Comparison of ENCODE assay signal across 25 cellular contexts in the genomic region with DNA sequence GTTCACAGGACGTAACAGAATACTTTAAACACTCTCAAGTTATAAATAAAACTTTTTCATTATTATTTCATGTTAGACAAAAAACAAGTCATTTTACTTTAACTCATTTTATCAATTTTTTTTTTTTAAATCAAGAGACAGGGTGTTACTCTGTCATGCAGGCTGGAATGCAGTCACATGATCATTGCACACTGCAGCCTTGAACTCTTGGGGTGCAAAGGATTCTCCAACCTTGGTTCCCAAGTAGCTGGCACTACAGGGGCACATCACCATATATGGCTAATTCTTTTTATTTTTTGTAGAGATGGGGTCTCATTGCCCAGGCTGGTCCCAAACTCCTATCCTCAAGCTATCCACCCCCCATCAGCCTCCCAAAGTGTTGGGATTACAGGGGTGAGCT. TPM values are rescaled to one million over a fixed set of nuclear protein-coding genes. Genes with fewer than 3 reads are reported as not detected.
DNase-seq lines count a peak whose midpoint lies in the region; ATAC-seq and TF ChIP-seq lines count a peak whose summit lies in the region.
"Had no signal": no experiment of that assay in that cellular context is flagged by ENCODE, and none has a peak within 500 bp of the region (broad histone marks: within the 10 kb centered on the region; RNA-seq: fewer than 3 reads in every experiment).

No MANE protein-coding gene starts in this region.

- H3K4me3 Mint-ChIP-seq in activated T-cell treated with anti-CD3 and anti-CD28 coated beads, Interleukin-2, amount 50 U/mL, for 24 hours = no peak overlapping the region
- no peak overlapping the region for H3K4me3 Mint-ChIP-seq in naive thymus-derived CD4-positive, alpha-beta T cell
- H3K4me3 Mint-ChIP-seq: CD8-positive, alpha-beta memory T cell had no signal

- no peak overlapping the region for H2BK15ac ChIP-seq in mesenchymal stem cell (ENCODE audit: low read depth, poor library complexity, severe bottlenecking)

- H3K27ac Mint-ChIP-seq in activated T-cell treated with anti-CD3 and anti-CD28 coated beads, Interleukin-2, amount 50 U/mL, for 24 hours = peak overlapping the region; percentile 37
- H3K27ac Mint-ChIP-seq in naive thymus-derived CD4-positive, alpha-beta T cell = peak overlapping the region in 8 of 9 donors; percentile 18 to 83 (median 38)

- H3K4me1 ChIP-seq in ascending aorta = peaks cover 0 to 22% of the 10 kb centered on the region in 2 donors
- peaks cover 19 to 23% of the 10 kb centered on the region in 2 donors for H3K4me1 ChIP-seq in naive thymus-derived CD4-positive, alpha-beta T cell (ENCODE audit: control insufficient read depth in 2 of 2, insufficient read depth in 2 of 2, low read length in 2 of 2)
- H3K4me1 ChIP-seq in aorta (ENCODE audit: control insufficient read depth in 1 of 2, insufficient read depth in 2 of 2, low read length in 2 of 2) = no peaks in the 10 kb centered on the region
- peaks cover 9% of the 10 kb centered on the region for H3K4me1 ChIP-seq in hepatocyte (ENCODE audit: insufficient read depth)
- H3K4me1 ChIP-seq in mesenchymal stem cell (ENCODE audit: control insufficient read depth, insufficient read depth, low read depth, low read length) = peaks cover 3% of the 10 kb centered on the region
- H3K4me1 ChIP-seq: Peyer's patch, SJSA1 had no signal

- no peak overlapping the region for H2BK120ac ChIP-seq in mesenchymal stem cell (ENCODE audit: low read depth, low read length)

- H4K20me1 ChIP-seq in hepatocyte (ENCODE audit: insufficient read depth, poor library complexity, severe bottlenecking) = peaks cover 23% of the 10 kb centered on the region

- CTCF ChIA-PET in naive thymus-derived CD4-positive, alpha-beta T cell (lab: Charles Lee) = interaction anchor here (0.6 kb wide), 1 partner anchor 408 kb away, joined by 3 read pairs; no protein-coding TSS in a partner anchor

- no peak overlapping the region for H3K9ac ChIP-seq in mesenchymal stem cell (ENCODE audit: low read length)
- H3K9ac ChIP-seq: BLaER1 treated with 17β-estradiol and CSF1 and Interleukin-3, amounts not matched to agents 10 nM and 100 nM had no signal

- H3K27me3 Mint-ChIP-seq in activated T-cell treated with anti-CD3 and anti-CD28 coated beads, Interleukin-2, amount 50 U/mL, for 24 hours = no peaks in the 10 kb centered on the region
- peaks cover 0 to 2% (median 0%) of the 10 kb centered on the region in 5 donors for H3K27me3 Mint-ChIP-seq in naive thymus-derived CD4-positive, alpha-beta T cell
- H3K27me3 Mint-ChIP-seq: CD8-positive, alpha-beta memory T cell had no signal

- H3K4ac ChIP-seq in mesenchymal stem cell (ENCODE audit: low read depth in 1 of 2, low read length in 2 of 2) = no peak overlapping the region

- H3K27ac ChIP-seq in ascending aorta (peak overlapping the region; percentile 22 to 56), aorta (ENCODE audit: low read depth in 1 of 2, low read length in 2 of 2) (peak overlapping the region in 1 of 2 donors; percentile 64), hepatocyte (no peak overlapping the region), mesenchymal stem cell (ENCODE audit: low read length, poor library complexity, severe bottlenecking) (no peak overlapping the region)
- no peak overlapping the region for H3K27ac ChIP-seq in naive thymus-derived CD4-positive, alpha-beta T cell (ENCODE audit: low read depth, low read length)
- H3K27ac ChIP-seq: BLaER1 treated with 17β-estradiol and CSF1 and Interleukin-3, amounts not matched to agents 10 nM and 100 nM; Peyer's patch; SJSA1 had no signal

- H3K9me2 ChIP-seq in hepatocyte (replicated peaks; ENCODE audit: insufficient read depth) = no peaks in the 10 kb centered on the region

- peaks cover 83% of the 10 kb centered on the region for H3K79me2 ChIP-seq in hepatocyte

- H3K9me3 ChIP-seq in ascending aorta = no peaks in the 10 kb centered on the region
- H3K9me3 ChIP-seq in naive thymus-derived CD4-positive, alpha-beta T cell (ENCODE audit: control insufficient read depth in 2 of 3, low read length in 3 of 3) = no peaks in the 10 kb centered on the region
- H3K9me3 ChIP-seq in aorta (ENCODE audit: control insufficient read depth, low read length) = no peaks in the 10 kb centered on the region
- H3K9me3 ChIP-seq in hepatocyte (ENCODE audit: low read depth) = no peaks in the 10 kb centered on the region
- H3K9me3 ChIP-seq in mesenchymal stem cell (ENCODE audit: control insufficient read depth, low read length) = no peaks in the 10 kb centered on the region
- H3K9me3 ChIP-seq: BLaER1 treated with 17β-estradiol and CSF1 and Interleukin-3, amounts not matched to agents 10 nM and 100 nM; Peyer's patch; SJSA1 had no signal

- H3K36me3 Mint-ChIP-seq in activated T-cell treated with anti-CD3 and anti-CD28 coated beads, Interleukin-2, amount 50 U/mL, for 24 hours (ENCODE audit: low read depth) = peaks cover 41% of the 10 kb centered on the region
- H3K36me3 Mint-ChIP-seq in naive thymus-derived CD4-positive, alpha-beta T cell = peaks cover 0 to 20% (median 4%) of the 10 kb centered on the region in 5 donors

- H3K14ac ChIP-seq in mesenchymal stem cell (ENCODE audit: low read length in 2 of 2) = no peak overlapping the region

- intact Hi-C loops in ascending aorta (cut with DNase I) (no loop called here), aorta (cut with DNase I) (loop anchor here in 1 of 2 donors (5.0 kb wide), 1 partner anchor 275 kb away; no protein-coding TSS in a partner anchor)
- intact Hi-C loops in naive thymus-derived CD4-positive, alpha-beta T cell (cut with micrococcal nuclease) = loop anchor here (10.0 kb wide), 2 partner anchors 373 to 513 kb away; a partner anchor contains a TSS

- H2BK12ac ChIP-seq in mesenchymal stem cell (ENCODE audit: low read length in 2 of 2) = no peak overlapping the region

- no peak overlapping the region for H4K91ac ChIP-seq in mesenchymal stem cell (ENCODE audit: low read length)

- H3K36me3 ChIP-seq in ascending aorta = peaks cover 19 to 31% of the 10 kb centered on the region in 2 donors
- peaks cover 0 to 4% (median 4%) of the 10 kb centered on the region in 3 experiments for H3K36me3 ChIP-seq in naive thymus-derived CD4-positive, alpha-beta T cell (ENCODE audit: control insufficient read depth in 2 of 3, insufficient read depth in 3 of 3, low read length in 3 of 3)
- no peaks in the 10 kb centered on the region for H3K36me3 ChIP-seq in aorta (ENCODE audit: control insufficient read depth in 1 of 2, insufficient read depth in 2 of 2, low read length in 1 of 2)
- no peaks in the 10 kb centered on the region for H3K36me3 ChIP-seq in hepatocyte (replicated peaks; ENCODE audit: insufficient read depth, low read depth)
- peaks cover 0 to 16% of the 10 kb centered on the region in 2 experiments for H3K36me3 ChIP-seq in mesenchymal stem cell (ENCODE audit: control insufficient read depth in 1 of 2, insufficient read depth in 2 of 2, low read depth in 1 of 2, low read length in 2 of 2)
- H3K36me3 ChIP-seq: Peyer's patch had no signal

- no peak overlapping the region for H3K4me3 ChIP-seq in ascending aorta
- H3K4me3 ChIP-seq in naive thymus-derived CD4-positive, alpha-beta T cell (ENCODE audit: low read length) = no peak overlapping the region
- no peak overlapping the region for H3K4me3 ChIP-seq in aorta (ENCODE audit: low read length in 2 of 2)
- H3K4me3 ChIP-seq in hepatocyte = no peak overlapping the region
- H3K4me3 ChIP-seq in mesenchymal stem cell (ENCODE audit: insufficient read depth in 1 of 2, low read depth in 1 of 2, low read length in 2 of 2) = no peak overlapping the region
- H3K4me3 ChIP-seq: BLaER1 treated with 17β-estradiol and CSF1 and Interleukin-3, amounts not matched to agents 10 nM and 100 nM; Peyer's patch; SJSA1 had no signal

- ATAC-seq in naive thymus-derived CD4-positive, alpha-beta T cell = no peak
- ATAC-seq in aorta (ENCODE audit: low FRiP score) = peak; percentile 28
- ATAC-seq: HCT116 had no signal

- no peaks in the 10 kb centered on the region for H3K27me3 ChIP-seq in ascending aorta
- no peaks in the 10 kb centered on the region for H3K27me3 ChIP-seq in naive thymus-derived CD4-positive, alpha-beta T cell (ENCODE audit: control insufficient read depth in 2 of 2, insufficient read depth in 2 of 2, low read length in 2 of 2)
- no peaks in the 10 kb centered on the region for H3K27me3 ChIP-seq in aorta (ENCODE audit: control insufficient read depth in 1 of 2, insufficient read depth in 2 of 2, low read length in 1 of 2)
- H3K27me3 ChIP-seq in hepatocyte = no peaks in the 10 kb centered on the region
- no peaks in the 10 kb centered on the region for H3K27me3 ChIP-seq in mesenchymal stem cell (ENCODE audit: control insufficient read depth in 1 of 2, insufficient read depth in 1 of 2, low read length in 2 of 2)
- H3K27me3 ChIP-seq: BLaER1 treated with 17β-estradiol and CSF1 and Interleukin-3, amounts not matched to agents 10 nM and 100 nM; Peyer's patch; SJSA1 had no signal

- peaks cover 18% of the 10 kb centered on the region for H3K79me1 ChIP-seq in mesenchymal stem cell (replicated peaks; ENCODE audit: low read length, poor library complexity, severe bottlenecking)

- DNase-seq in activated T-cell treated with anti-CD3 and anti-CD28 coated beads, Interleukin-2, amount 50 U/mL, for 24 hours = no peak
- no peak for DNase-seq in activated T-cell treated with anti-CD3 and anti-CD28 coated beads, Interleukin-2, amount 50 U/mL, for 1 hour
- DNase-seq in ascending aorta (ENCODE audit: low spot score in 2 of 2) (no peak), aorta (no peak), hepatocyte (ENCODE audit: low spot score) (no peak), mesenchymal stem cell (no peak)
- no peak for DNase-seq in naive thymus-derived CD4-positive, alpha-beta T cell
- DNase-seq: 8988T; Calu3; CD8-positive, alpha-beta memory T cell; DMS153; KG1; NCI-H1105; NCI-H2029 treated with DMSO at 0.1 percent for 48 hours; NCI-H2171; NCI-H524 treated with DMSO at 0.1 percent for 48 hours; NCI-H82; Peyer's patch had no signal

- no peak overlapping the region for H3K18ac ChIP-seq in mesenchymal stem cell (ENCODE audit: low read depth in 1 of 2, low read length in 2 of 2)

- POLR2A ChIA-PET in naive thymus-derived CD4-positive, alpha-beta T cell (lab: Charles Lee) = interaction anchor here (1.7 kb wide), 1 partner anchor 147 kb away, joined by 7 read pairs; no protein-coding TSS in a partner anchor

- H2AFZ ChIP-seq in hepatocyte (no peak overlapping the region), mesenchymal stem cell (ENCODE audit: low read depth, low read length) (no peak overlapping the region)

- 6 to 11% methylated on average over 1 of the region's 1 CpG for WGBS in aorta, 2 donors
- WGBS in hepatocyte (ENCODE audit: low lambda C conversion rate, missing lambda C conversion rate) = 97% methylated on average over 1 of the region's 1 CpG
- WGBS in mesenchymal stem cell = no CpG with 5 or more reads among the region's 1 CpG

- H2AK5ac ChIP-seq in mesenchymal stem cell (ENCODE audit: low read length, severe bottlenecking) = no peak overlapping the region

- no peaks in the 10 kb centered on the region for H3K9me3 Mint-ChIP-seq in activated T-cell treated with anti-CD3 and anti-CD28 coated beads, Interleukin-2, amount 50 U/mL, for 24 hours
- H3K9me3 Mint-ChIP-seq in naive thymus-derived CD4-positive, alpha-beta T cell = peaks cover 0 to 4% (median 0%) of the 10 kb centered on the region in 11 donors

- H3K4me1 Mint-ChIP-seq in activated T-cell treated with anti-CD3 and anti-CD28 coated beads, Interleukin-2, amount 50 U/mL, for 24 hours (ENCODE audit: low read depth) = peaks cover 55% of the 10 kb centered on the region
- peaks cover 15 to 64% (median 45%) of the 10 kb centered on the region in 7 donors for H3K4me1 Mint-ChIP-seq in naive thymus-derived CD4-positive, alpha-beta T cell

- no peak overlapping the region for H3K4me2 ChIP-seq in hepatocyte
- H3K4me2 ChIP-seq in mesenchymal stem cell (ENCODE audit: low read length, poor library complexity, severe bottlenecking) = no peak overlapping the region
- H3K4me2 ChIP-seq: BLaER1 treated with 17β-estradiol and CSF1 and Interleukin-3, amounts not matched to agents 10 nM and 100 nM had no signal

- no peak for TF ChIP-seq CTCF in ascending aorta (IDR thresholded peaks at IDR 0.05)
- no peak for TF ChIP-seq CTCF in hepatocyte (IDR thresholded peaks at IDR 0.05; ENCODE audit: poor library complexity)

- H2BK5ac ChIP-seq in mesenchymal stem cell (ENCODE audit: low read depth, low read length, poor library complexity, severe bottlenecking) = no peak overlapping the region

- no peak overlapping the region for H4K8ac ChIP-seq in mesenchymal stem cell (ENCODE audit: low read length)

- H3K23ac ChIP-seq in mesenchymal stem cell (ENCODE audit: low read length in 2 of 2) = no peak overlapping the region

RNA-seq across cellular contexts. Expression of a gene that starts 14.2 kb away (rescaled TPM):
- total RNA-seq in ascending aorta (129 TPM), aorta (100 to 1,000 TPM; 232 to 587 TPM), hepatocyte (0.80 TPM in 1 of 2 replicates, not detected in the other)
- total RNA-seq in naive thymus-derived CD4-positive, alpha-beta T cell = under 1 TPM in 3 of 5 experiments, not detected in 2; 0.19 to 0.22 (median 0.20) TPM
- under 1 TPM; 0.09 to 0.34 TPM for polyA plus RNA-seq in naive thymus-derived CD4-positive, alpha-beta T cell
- polyA plus RNA-seq in aorta (100 to 1,000 TPM; 539 to 955 TPM), hepatocyte (0.40 and 0.69 TPM in 2 replicates)
- polyA plus RNA-seq in mesenchymal stem cell (2013, experiment 1 of 2) = 6.9 TPM
- 6.7 TPM for polyA plus RNA-seq in mesenchymal stem cell (2013, experiment 2 of 2)
- total RNA-seq: Calu3; CD8-positive, alpha-beta memory T cell; Daoy; H1; HT1080; OCI-LY7; SJSA1 had no signal
- polyA plus RNA-seq: H1 had no signal

Comparison
In these comparisons a context has a peak if more than half of its experiments do, and no peak if none do; other contexts are left out.
1. H3K27ac ChIP-seq: peak in ascending aorta (2 of 2); none in naive thymus-derived CD4-positive, alpha-beta T cell (single experiment), hepatocyte (single experiment) and mesenchymal stem cell (single experiment).
2. RNA of a gene that starts 14.2 kb away (total RNA-seq): 232 to 587 TPM in aorta and 129 TPM in ascending aorta (single experiment); 0.80 TPM in hepatocyte and 0.19 to 0.22 TPM in naive thymus-derived CD4-positive, alpha-beta T cell; every median in the first group is over 10 times any median in the second.